Comparison of ENCODE assay signal across 30 cellular contexts in genomic region chr6:123116370-123116769, GRCh38.
DNase-seq lines count a peak whose midpoint lies in the region; ATAC-seq, FAIRE-seq and TF ChIP-seq lines count a peak whose summit lies in the region.
"Had no signal": no experiment of that assay in that cellular context is flagged by ENCODE, and none has a peak within 500 bp of the region (broad histone marks: within the 10 kb centered on the region; RNA-seq: fewer than 3 reads in every experiment).

No MANE protein-coding gene starts in this region.

- DNase-seq in Panc1 (ENCODE audit: low read depth, low spot score), result no peak
- DNase-seq in GM12878 (ENCODE audit: low read depth, low spot score), result no peak
- DNase-seq in H54 (ENCODE audit: insufficient read length, low spot score), result no peak
- DNase-seq in NCI-H1105 treated with DMSO at 0.1 percent for 48 hours (lab: John Stamatoyannopoulos, UW), result no peak
- DNase-seq: 8988T; ACHN; AML-193; BE2C; C1 segment of cervical spinal cord; Caco-2; Calu3; CD4-positive, alpha-beta memory T cell; CD4-positive, alpha-beta T cell; CD4-positive, CD25-positive, alpha-beta regulatory T cell; CD8-positive, alpha-beta memory T cell; CD8-positive, alpha-beta T cell; COR-L47; DMS 273 treated with DMSO at 0.1 percent for 48 hours; DMS153; DMS53; DMS79; DMS79 treated with DMSO at 0.1 percent for 48 hours; DND-41; EL had no signal

- H3K27ac ChIP-seq in Panc1 (ENCODE audit: low read length) (peak overlapping the region; percentile 55; the same call in 1 of the 2 replicates), GM12878 (ENCODE audit: control insufficient read depth, insufficient read depth) (no peak overlapping the region)
- H3K27ac ChIP-seq: 22Rv1; A549; BLaER1; BLaER1 treated with 17β-estradiol and CSF1 and Interleukin-3, amounts not matched to agents 10 nM and 100 nM; C4-2B had no signal

- no peak overlapping the region for H2AFZ ChIP-seq in GM12878 (ENCODE audit: control insufficient read depth, low read depth, low read length)

- no peak for TF ChIP-seq EP300 in GM12878 (IDR thresholded peaks at IDR 0.05; ENCODE audit: borderline replicate concordance in 1 of 2, control insufficient read depth in 1 of 2, low read depth in 2 of 2, low read length in 2 of 2)

- no TSS peak for BruUV-seq in Panc1 (replicated peaks; lab: Mats Ljungman, UMichigan)
- BruUV-seq in GM12878 (replicated peaks; lab: Mats Ljungman, UMichigan), result no TSS peak

- WGBS in GM12878 (ENCODE audit: insufficient coverage, insufficient replicate concordance, low lambda C conversion rate, missing lambda C conversion rate), result 90% methylated on average over 7 of the region's 7 CpGs

- ATAC-seq in Panc1, result no peak
- ATAC-seq in GM12878, result no peak
- ATAC-seq: A549; CD8-positive, alpha-beta T cell had no signal

- TF ChIP-seq POLR2A in GM12878 (IDR thresholded peaks at IDR 0.05; ENCODE audit: low read depth, low read length), result no peak
- no peak for TF ChIP-seq POLR2A in H54 (IDR thresholded peaks at IDR 0.05; ENCODE audit: low read depth, low read length)

- POLR2A ChIA-PET in Panc1 (lab: Charles Lee), result no interaction called here
- POLR2A ChIA-PET in GM12878 (lab: Charles Lee), result interaction anchor here (0.5 kb wide), 1 partner anchor 734 kb away, joined by 4 read pairs; no protein-coding TSS in a partner anchor

- no peak overlapping the region for H3K4me3 ChIP-seq in Panc1 (ENCODE audit: low read depth in 2 of 2, low read length in 2 of 2)
- no peak overlapping the region for H3K4me3 ChIP-seq in GM12878
- H3K4me3 ChIP-seq: A549; BLaER1; BLaER1 treated with 17β-estradiol and CSF1 and Interleukin-3, amounts not matched to agents 10 nM and 100 nM had no signal

- H4K20me1 ChIP-seq in GM12878 (ENCODE audit: control insufficient read depth, insufficient read depth), result no peaks in the 10 kb centered on the region
- H4K20me1 ChIP-seq: BLaER1; BLaER1 treated with 17β-estradiol and CSF1 and Interleukin-3, amounts not matched to agents 10 nM and 100 nM had no signal

- H3K9me3 ChIP-seq in Panc1 (ENCODE audit: control insufficient read depth, insufficient read depth, low read depth, low read length) (no peaks in the 10 kb centered on the region), GM12878 (replicated peaks; ENCODE audit: control insufficient read depth, insufficient read depth, low read length) (no peaks in the 10 kb centered on the region)
- H3K9me3 ChIP-seq: A549, BE2C, BLaER1, Caco-2 had no signal

- H3K9ac ChIP-seq in GM12878 (ENCODE audit: control insufficient read depth, insufficient read depth, low read length), result no peak overlapping the region
- H3K9ac ChIP-seq: BLaER1; BLaER1 treated with 17β-estradiol and CSF1 and Interleukin-3, amounts not matched to agents 10 nM and 100 nM had no signal

- TF ChIP-seq CTCF in Panc1 (IDR thresholded peaks at IDR 0.05), result no peak
- TF ChIP-seq CTCF in GM12878 (IDR thresholded peaks at IDR 0.05 in 2 of 3, conservative IDR thresholded peaks at IDR 0.05 in 1 of 3; ENCODE audit: control insufficient read depth in 2 of 3, extremely low read depth in 1 of 3, insufficient read depth in 1 of 3, low read depth in 3 of 3, low read length in 3 of 3), result no peak

- H3K36me3 ChIP-seq in Panc1 (ENCODE audit: control insufficient read depth, insufficient read depth, low read length) (no peaks in the 10 kb centered on the region), GM12878 (ENCODE audit: control insufficient read depth in 2 of 2, insufficient read depth in 2 of 2, low read length in 1 of 2) (no peaks in the 10 kb centered on the region)
- H3K36me3 ChIP-seq: BE2C; BLaER1; BLaER1 treated with 17β-estradiol and CSF1 and Interleukin-3, amounts not matched to agents 10 nM and 100 nM had no signal

- FAIRE-seq in GM12878 (lab: Jason Lieb, UNC) (no peak), H54 (lab: Jason Lieb, UNC) (no peak)
- FAIRE-seq: A204.1, A549 had no signal

- intact Hi-C loops in Panc1 (cut with micrococcal nuclease; ENCODE audit: unreplicated experiment), result no loop called here
- intact Hi-C loops in GM12878 (cut with micrococcal nuclease; ENCODE audit: unreplicated experiment), result no loop called here

- in situ Hi-C loops in Panc1 (cut with HindIII; ENCODE audit: low pct_unique_long_range_greater_than_20kb, low sequenced_read_pairs), result no loop called here
- in situ Hi-C loops in GM12878 (cut with MboI), result no loop called here

- CTCF ChIA-PET in Panc1 (lab: Charles Lee), result no interaction called here
- CTCF ChIA-PET in GM12878 (lab: Yijun Ruan, JAX), result no interaction called here

- no peak for TF ChIP-seq RAD21 in GM12878 (IDR thresholded peaks at IDR 0.05; ENCODE audit: insufficient read depth, low read depth, low read length)

- RAD21 ChIA-PET in GM12878 (lab: Charles Lee; ENCODE audit: unreplicated experiment), result no interaction called here

- H3K27me3 ChIP-seq in Panc1 (ENCODE audit: control insufficient read depth, insufficient read depth, low read length) (no peaks in the 10 kb centered on the region), GM12878 (replicated peaks in 1 of 2; ENCODE audit: control insufficient read depth in 2 of 2, insufficient read depth in 2 of 2, low read length in 1 of 2) (no peaks in the 10 kb centered on the region)
- H3K27me3 ChIP-seq: BE2C; BLaER1; BLaER1 treated with 17β-estradiol and CSF1 and Interleukin-3, amounts not matched to agents 10 nM and 100 nM had no signal

- H3K79me2 ChIP-seq in GM12878 (ENCODE audit: control insufficient read depth, insufficient read depth, low read length), result no peaks in the 10 kb centered on the region

- SMC1A ChIA-PET in GM12878 (lab: Charles Lee; ENCODE audit: uncharacterized antibody, unreplicated experiment), result no interaction called here

- no peak overlapping the region for H3K4me2 ChIP-seq in GM12878 (ENCODE audit: control insufficient read depth, insufficient read depth)
- H3K4me2 ChIP-seq: A549; BLaER1; BLaER1 treated with 17β-estradiol and CSF1 and Interleukin-3, amounts not matched to agents 10 nM and 100 nM had no signal

- H3K4me1 ChIP-seq in Panc1 (ENCODE audit: control insufficient read depth, insufficient read depth, low read length), result peaks cover 19% of the 10 kb centered on the region
- no peaks in the 10 kb centered on the region for H3K4me1 ChIP-seq in GM12878 (ENCODE audit: control insufficient read depth, insufficient read depth, low read length)
- H3K4me1 ChIP-seq: A549, BE2C, Caco-2 had no signal

TF ChIP-seq in GM12878, 131 proteins besides CTCF, POLR2A, EP300 and RAD21:
- TF ChIP-seq ATF7 (IDR thresholded peaks at IDR 0.05; ENCODE audit: low read depth) (no peak), BCL3 (IDR thresholded peaks at IDR 0.05; ENCODE audit: borderline replicate concordance, insufficient read depth, low read depth, low read length, poor library complexity, severe bottlenecking) (peak; percentile 72)
